In genomic region chr16:29665294-29666077, GRCh38 we compare ENCODE assay signal across 12 cellular contexts. TPM values are rescaled to one million over a fixed set of nuclear protein-coding genes. Genes with fewer than 3 reads are reported as not detected.
DNase-seq lines count a peak whose midpoint lies in the region; ATAC-seq lines count a peak whose summit lies in the region.
"Had no signal": no experiment of that assay in that cellular context is flagged by ENCODE, and none has a peak within 500 bp of the region (broad histone marks: within the 10 kb centered on the region; RNA-seq: fewer than 3 reads in every experiment).

No MANE protein-coding gene starts in this region.

- H3K4me3 Mint-ChIP-seq in CD4-positive, CD25-positive, alpha-beta regulatory T cell, result peak overlapping the region; percentile 98 to 100 (median 100)
- peak overlapping the region; percentile 96 for H3K4me3 Mint-ChIP-seq in activated naive CD4-positive, alpha-beta T cell treated with anti-CD3 and anti-CD28 coated beads, Interleukin-2, amount 50 U/mL, for 24 hours
- peak overlapping the region; percentile 97 for H3K4me3 Mint-ChIP-seq in natural killer cell treated with Interleukin-12 subunit alpha and Interleukin-12 subunit beta and Interleukin-15 and Interleukin-18, amount 100 ng/mL, for 72 hours

- H3K4me1 Mint-ChIP-seq in CD4-positive, CD25-positive, alpha-beta regulatory T cell, result peaks cover 0 to 73% (median 54%) of the 10 kb centered on the region in 4 donors
- H3K4me1 Mint-ChIP-seq in activated naive CD4-positive, alpha-beta T cell treated with anti-CD3 and anti-CD28 coated beads, Interleukin-2, amount 50 U/mL, for 24 hours, result peaks cover 86% of the 10 kb centered on the region
- peaks cover 57 to 58% of the 10 kb centered on the region in 2 donors for H3K4me1 Mint-ChIP-seq in natural killer cell treated with Interleukin-12 subunit alpha and Interleukin-12 subunit beta and Interleukin-15 and Interleukin-18, amount 100 ng/mL, for 72 hours (ENCODE audit: low read depth in 2 of 2)

- ATAC-seq in CD4-positive, CD25-positive, alpha-beta regulatory T cell (ENCODE audit: low read depth in 2 of 2), result peak in 1 of 2 donors; percentile 4
- ATAC-seq in natural killer cell treated with Interleukin-12 subunit alpha and Interleukin-12 subunit beta and Interleukin-15 and Interleukin-18, amount 100 ng/mL, for 72 hours, result peak; percentile 31 to 48
- no peak for ATAC-seq in HG03439 (IDR thresholded peaks at IDR 0.05; ENCODE audit: unreplicated experiment)
- ATAC-seq in GM21360 (IDR thresholded peaks at IDR 0.05; ENCODE audit: unreplicated experiment), result no peak

- H3K36me3 ChIP-seq in CD4-positive, CD25-positive, alpha-beta regulatory T cell (ENCODE audit: control insufficient read depth, insufficient read depth, low read length), result peaks cover 3% of the 10 kb centered on the region

- no peaks in the 10 kb centered on the region for H3K27me3 ChIP-seq in CD4-positive, CD25-positive, alpha-beta regulatory T cell (ENCODE audit: control insufficient read depth, insufficient read depth, low read length)
- H3K27me3 ChIP-seq: dorsolateral prefrontal cortex had no signal

- peaks cover 12% of the 10 kb centered on the region for H3K27me3 Mint-ChIP-seq in CD4-positive, CD25-positive, alpha-beta regulatory T cell
- H3K27me3 Mint-ChIP-seq in activated naive CD4-positive, alpha-beta T cell treated with anti-CD3 and anti-CD28 coated beads, Interleukin-2, amount 50 U/mL, for 24 hours, result no peaks in the 10 kb centered on the region
- no peaks in the 10 kb centered on the region for H3K27me3 Mint-ChIP-seq in natural killer cell treated with Interleukin-12 subunit alpha and Interleukin-12 subunit beta and Interleukin-15 and Interleukin-18, amount 100 ng/mL, for 72 hours

- H3K4me1 ChIP-seq in CD4-positive, CD25-positive, alpha-beta regulatory T cell (ENCODE audit: control insufficient read depth, insufficient read depth, low read length, poor library complexity, severe bottlenecking), result peaks cover 68% of the 10 kb centered on the region

- H3K9me3 Mint-ChIP-seq in CD4-positive, CD25-positive, alpha-beta regulatory T cell, result peaks cover 0 to 2% (median 0%) of the 10 kb centered on the region in 7 donors
- H3K9me3 Mint-ChIP-seq in activated naive CD4-positive, alpha-beta T cell treated with anti-CD3 and anti-CD28 coated beads, Interleukin-2, amount 50 U/mL, for 24 hours, result no peaks in the 10 kb centered on the region
- no peaks in the 10 kb centered on the region for H3K9me3 Mint-ChIP-seq in natural killer cell treated with Interleukin-12 subunit alpha and Interleukin-12 subunit beta and Interleukin-15 and Interleukin-18, amount 100 ng/mL, for 72 hours

- peak overlapping the region; percentile 84 for H3K27ac ChIP-seq in CD4-positive, CD25-positive, alpha-beta regulatory T cell (ENCODE audit: insufficient read depth, low read length, poor library complexity, severe bottlenecking)
- H3K27ac ChIP-seq: GM23248 had no signal

- peak overlapping the region; percentile 95 to 99 (median 98) for H3K27ac Mint-ChIP-seq in CD4-positive, CD25-positive, alpha-beta regulatory T cell
- peak overlapping the region; percentile 94 for H3K27ac Mint-ChIP-seq in activated naive CD4-positive, alpha-beta T cell treated with anti-CD3 and anti-CD28 coated beads, Interleukin-2, amount 50 U/mL, for 24 hours
- H3K27ac Mint-ChIP-seq in natural killer cell treated with Interleukin-12 subunit alpha and Interleukin-12 subunit beta and Interleukin-15 and Interleukin-18, amount 100 ng/mL, for 72 hours, result peak overlapping the region; percentile 96 to 97

- DNase-seq in CD4-positive, CD25-positive, alpha-beta regulatory T cell, result peak in 2 of 3 donors; percentile 32 to 57
- peak; percentile 54 for DNase-seq in OCI-M1 (lab: John Stamatoyannopoulos, UW)
- no peak for DNase-seq in natural killer cell treated with Interleukin-12 subunit alpha and Interleukin-12 subunit beta and Interleukin-15 and Interleukin-18, amount 100 ng/mL, for 72 hours (ENCODE audit: low spot score)
- no peak for DNase-seq in NCI-H524 (lab: John Stamatoyannopoulos, UW)
- no peak for DNase-seq in LoVo (ENCODE audit: low spot score)
- DNase-seq: dorsolateral prefrontal cortex, NCI-H2029 treated with DMSO at 0.1 percent for 48 hours, Right ventricle myocardium superior had no signal

- H3K4me3 ChIP-seq in CD4-positive, CD25-positive, alpha-beta regulatory T cell (ENCODE audit: low read depth, low read length), result peak overlapping the region; percentile 90
- H3K4me3 ChIP-seq: GM23248 had no signal

- H3K9me3 ChIP-seq in CD4-positive, CD25-positive, alpha-beta regulatory T cell (ENCODE audit: control insufficient read depth in 2 of 2, low read length in 2 of 2), result no peaks in the 10 kb centered on the region

- peaks cover 23% of the 10 kb centered on the region for H3K36me3 Mint-ChIP-seq in CD4-positive, CD25-positive, alpha-beta regulatory T cell
- peaks cover 1% of the 10 kb centered on the region for H3K36me3 Mint-ChIP-seq in activated naive CD4-positive, alpha-beta T cell treated with anti-CD3 and anti-CD28 coated beads, Interleukin-2, amount 50 U/mL, for 24 hours
- peaks cover 7% of the 10 kb centered on the region for H3K36me3 Mint-ChIP-seq in natural killer cell treated with Interleukin-12 subunit alpha and Interleukin-12 subunit beta and Interleukin-15 and Interleukin-18, amount 100 ng/mL, for 72 hours

RNA-seq across cellular contexts. Expression of gene SPN, which starts 2.4 kb away (rescaled TPM):
- total RNA-seq in CD4-positive, CD25-positive, alpha-beta regulatory T cell, result 149 TPM
- 100 to 1,000 TPM; 103 to 135 (median 126) TPM for polyA plus RNA-seq in CD4-positive, CD25-positive, alpha-beta regulatory T cell
- total RNA-seq in natural killer cell treated with Interleukin-12 subunit alpha and Interleukin-12 subunit beta and Interleukin-15 and Interleukin-18, amount 100 ng/mL, for 72 hours, result 100 to 1,000 TPM; 111 to 132 TPM
- total RNA-seq: GM23248 had no signal
- polyA plus RNA-seq: GM23248 had no signal

RNA-seq across cellular contexts. Expression of gene QPRT, which starts 13.5 kb away (rescaled TPM):
- total RNA-seq in CD4-positive, CD25-positive, alpha-beta regulatory T cell, result 2.4 TPM
- polyA plus RNA-seq in CD4-positive, CD25-positive, alpha-beta regulatory T cell, result 1 to 10 TPM in 1 of 4 donors, under 1 TPM in 3; 0.53 to 2.1 (median 0.69) TPM
- 1 to 10 TPM; 3.3 to 5.6 TPM for total RNA-seq in natural killer cell treated with Interleukin-12 subunit alpha and Interleukin-12 subunit beta and Interleukin-15 and Interleukin-18, amount 100 ng/mL, for 72 hours

Comparison
In these comparisons a context has a peak if more than half of its experiments do, and no peak if none do; other contexts are left out.
1. ATAC-seq: peak in natural killer cell treated with Interleukin-12 subunit alpha and Interleukin-12 subunit beta and Interleukin-15 and Interleukin-18, amount 100 ng/mL, for 72 hours (2 of 2); none in HG03439 (single experiment) and GM21360 (single experiment).
2. DNase-seq: peak in CD4-positive, CD25-positive, alpha-beta regulatory T cell (2 of 3) and OCI-M1 (single experiment); none in natural killer cell treated with Interleukin-12 subunit alpha and Interleukin-12 subunit beta and Interleukin-15 and Interleukin-18, amount 100 ng/mL, for 72 hours (single experiment), NCI-H524 (0 of 2) and LoVo (single experiment).
3. Peak in every context shown above with its lines, with median percentiles within 50 percentile points of each other: H3K27ac Mint-ChIP-seq and H3K4me3 Mint-ChIP-seq.